ENCODE assay signal across 18 cellular contexts in the genomic region with DNA sequence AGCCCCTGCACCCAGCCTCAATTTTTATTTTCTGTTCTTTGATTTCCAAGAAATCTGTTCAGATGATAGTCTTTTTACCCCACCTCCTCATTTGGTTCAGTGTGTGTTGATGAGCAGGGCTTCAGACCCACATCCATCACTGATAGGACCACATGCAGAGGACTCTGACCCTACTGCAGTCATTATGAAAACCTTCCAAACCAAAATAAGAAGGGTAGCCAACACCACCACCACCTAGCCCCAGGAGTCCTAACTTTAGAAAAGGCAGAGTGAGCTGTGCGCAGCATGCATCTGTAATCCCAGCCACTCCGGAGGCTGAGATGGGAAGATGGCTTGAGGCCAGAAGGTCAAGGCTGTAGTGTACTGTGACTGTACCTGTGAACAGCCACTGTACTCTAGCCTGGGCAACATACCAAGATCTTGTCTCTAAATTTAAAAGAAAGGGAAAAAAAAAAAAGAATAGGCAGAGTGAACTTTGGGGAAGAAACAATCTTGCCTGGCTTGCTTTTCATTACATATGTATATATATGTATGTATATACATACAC. TPM values are rescaled to one million over a fixed set of nuclear protein-coding genes. Genes with fewer than 3 reads are reported as not detected.
DNase-seq lines count a peak whose midpoint lies in the region; ATAC-seq and TF ChIP-seq lines count a peak whose summit lies in the region.
"Had no signal": no experiment of that assay in that cellular context is flagged by ENCODE, and none has a peak within 500 bp of the region (broad histone marks: within the 10 kb centered on the region; RNA-seq: fewer than 3 reads in every experiment).

No MANE protein-coding gene starts in this region.

- no peak overlapping the region for H3K4me3 ChIP-seq in uterus
- H3K4me3 ChIP-seq: Peyer's patch had no signal

- H3K27me3 Mint-ChIP-seq in activated T-cell treated with anti-CD3 and anti-CD28 coated beads, Interleukin-2, amount 50 U/mL, for 72 hours (ENCODE audit: low read depth) = no peaks in the 10 kb centered on the region
- H3K27me3 Mint-ChIP-seq in activated T-helper 17 cell treated with anti-CD3 and anti-CD28 coated beads, Interleukin-2, amount 50 U/mL, for 72 hours = no peaks in the 10 kb centered on the region
- H3K27me3 Mint-ChIP-seq in stimulated activated naive B cell treated with anti-CD40 and anti-IgM and Interleukin-4, amounts not matched to agents 10 μg/mL and 1 μg/mL and 100 μg/mL, for 72 hours = no peaks in the 10 kb centered on the region
- H3K27me3 Mint-ChIP-seq: CD8-positive, alpha-beta memory T cell; IgD-negative memory B cell had no signal

- no peak overlapping the region for H3K27ac ChIP-seq in uterus
- H3K27ac ChIP-seq: Peyer's patch had no signal

- no peak for ATAC-seq in activated T-cell treated with anti-CD3 and anti-CD28 coated beads, Interleukin-2, amount 50 U/mL, for 72 hours (replicated peaks in 1 of 2)
- ATAC-seq in activated T-helper 17 cell treated with anti-CD3 and anti-CD28 coated beads, Interleukin-2, amount 50 U/mL, for 72 hours (replicated peaks) = no peak
- ATAC-seq in left lobe of liver = peak; percentile 86
- no peak for ATAC-seq in stimulated activated naive B cell treated with anti-CD40 and anti-IgM and Interleukin-4, amounts not matched to agents 10 μg/mL and 1 μg/mL and 100 μg/mL, for 72 hours (replicated peaks)

- H3K4me1 Mint-ChIP-seq in activated T-cell treated with anti-CD3 and anti-CD28 coated beads, Interleukin-2, amount 50 U/mL, for 72 hours (ENCODE audit: low read depth) = peaks cover 10% of the 10 kb centered on the region
- no peaks in the 10 kb centered on the region for H3K4me1 Mint-ChIP-seq in activated T-helper 17 cell treated with anti-CD3 and anti-CD28 coated beads, Interleukin-2, amount 50 U/mL, for 72 hours
- peaks cover 6 to 22% of the 10 kb centered on the region in 2 donors for H3K4me1 Mint-ChIP-seq in stimulated activated naive B cell treated with anti-CD40 and anti-IgM and Interleukin-4, amounts not matched to agents 10 μg/mL and 1 μg/mL and 100 μg/mL, for 72 hours
- H3K4me1 Mint-ChIP-seq: IgD-negative memory B cell had no signal

- TF ChIP-seq CTCF in uterus (IDR thresholded peaks at IDR 0.05) = no peak

- H3K36me3 Mint-ChIP-seq in activated T-cell treated with anti-CD3 and anti-CD28 coated beads, Interleukin-2, amount 50 U/mL, for 72 hours (ENCODE audit: insufficient read depth in 2 of 2) = peaks cover 2 to 12% of the 10 kb centered on the region in 2 donors
- H3K36me3 Mint-ChIP-seq in activated T-helper 17 cell treated with anti-CD3 and anti-CD28 coated beads, Interleukin-2, amount 50 U/mL, for 72 hours (ENCODE audit: low read depth) = peaks cover 84% of the 10 kb centered on the region
- H3K36me3 Mint-ChIP-seq in stimulated activated naive B cell treated with anti-CD40 and anti-IgM and Interleukin-4, amounts not matched to agents 10 μg/mL and 1 μg/mL and 100 μg/mL, for 72 hours = peaks cover 20 to 40% of the 10 kb centered on the region in 2 donors

- no peak for TF ChIP-seq POLR2A in uterus (IDR thresholded peaks at IDR 0.05)

- H3K27ac Mint-ChIP-seq in activated T-cell treated with anti-CD3 and anti-CD28 coated beads, Interleukin-2, amount 50 U/mL, for 72 hours = peak overlapping the region; percentile 40
- peak overlapping the region; percentile 62 for H3K27ac Mint-ChIP-seq in activated T-helper 17 cell treated with anti-CD3 and anti-CD28 coated beads, Interleukin-2, amount 50 U/mL, for 72 hours
- H3K27ac Mint-ChIP-seq in stimulated activated naive B cell treated with anti-CD40 and anti-IgM and Interleukin-4, amounts not matched to agents 10 μg/mL and 1 μg/mL and 100 μg/mL, for 72 hours = peak overlapping the region; percentile 57

- H3K36me3 ChIP-seq in uterus = no peaks in the 10 kb centered on the region

- no peaks in the 10 kb centered on the region for H3K4me1 ChIP-seq in uterus
- H3K4me1 ChIP-seq: Peyer's patch had no signal

- no peak for DNase-seq in activated T-cell treated with anti-CD3 and anti-CD28 coated beads, Interleukin-2, amount 50 U/mL, for 72 hours
- DNase-seq in activated T-cell treated with anti-CD3 and anti-CD28 coated beads, Interleukin-2, amount 50 U/mL, for 1 hour = no peak
- DNase-seq in left lobe of liver (ENCODE audit: low spot score) (peak; percentile 59), uterus (no peak)
- DNase-seq in stimulated activated naive B cell treated with anti-CD40 and anti-IgM and Interleukin-4, amounts not matched to agents 10 μg/mL and 1 μg/mL and 100 μg/mL, for 72 hours = no peak
- no peak for DNase-seq in stimulated activated CD4-positive, alpha-beta T cell treated with anti-CD3 and anti-CD28 coated beads, Interleukin-1b, Interleukin-23, amount 100 ng/mL, for 48 hours
- DNase-seq in activated CD4-positive, alpha-beta T cell treated with anti-CD3 and anti-CD28 coated beads for 1 hour = no peak
- DNase-seq: CD8-positive, alpha-beta memory T cell; DMS79 treated with DMSO at 0.1 percent for 48 hours; Kasumi-1; MM.1S; NCI-H1105; NCI-H1694; NCI-H510A treated with DMSO at 0.1 percent for 48 hours had no signal

- no peaks in the 10 kb centered on the region for H3K9me3 ChIP-seq in uterus
- H3K9me3 ChIP-seq: Peyer's patch had no signal

- H3K4me3 Mint-ChIP-seq in activated T-cell treated with anti-CD3 and anti-CD28 coated beads, Interleukin-2, amount 50 U/mL, for 72 hours = no peak overlapping the region
- no peak overlapping the region for H3K4me3 Mint-ChIP-seq in activated T-helper 17 cell treated with anti-CD3 and anti-CD28 coated beads, Interleukin-2, amount 50 U/mL, for 72 hours
- H3K4me3 Mint-ChIP-seq in stimulated activated naive B cell treated with anti-CD40 and anti-IgM and Interleukin-4, amounts not matched to agents 10 μg/mL and 1 μg/mL and 100 μg/mL, for 72 hours = no peak overlapping the region
- H3K4me3 Mint-ChIP-seq: CD8-positive, alpha-beta memory T cell; IgD-negative memory B cell had no signal

- H3K27me3 ChIP-seq in uterus = no peaks in the 10 kb centered on the region
- H3K27me3 ChIP-seq: Peyer's patch had no signal

- intact Hi-C loops in uterus (cut with DNase I; ENCODE audit: low total_unique reads) = no loop called here

- no peaks in the 10 kb centered on the region for H3K9me3 Mint-ChIP-seq in activated T-cell treated with anti-CD3 and anti-CD28 coated beads, Interleukin-2, amount 50 U/mL, for 72 hours
- no peaks in the 10 kb centered on the region for H3K9me3 Mint-ChIP-seq in activated T-helper 17 cell treated with anti-CD3 and anti-CD28 coated beads, Interleukin-2, amount 50 U/mL, for 72 hours
- no peaks in the 10 kb centered on the region for H3K9me3 Mint-ChIP-seq in stimulated activated naive B cell treated with anti-CD40 and anti-IgM and Interleukin-4, amounts not matched to agents 10 μg/mL and 1 μg/mL and 100 μg/mL, for 72 hours
- H3K9me3 Mint-ChIP-seq: CD8-positive, alpha-beta memory T cell; IgD-negative memory B cell had no signal

RNA-seq across cellular contexts. Expression of a gene that starts 13.0 kb away (rescaled TPM):
- 10 to 100 TPM; 24.6 to 25.8 TPM for total RNA-seq in activated T-cell treated with anti-CD3 and anti-CD28 coated beads, Interleukin-2, amount 50 U/mL, for 72 hours
- 10 to 100 TPM in 1 of 2 donors, 1 to 10 TPM in 1; 8.9 to 23.0 TPM for total RNA-seq in activated T-helper 17 cell treated with anti-CD3 and anti-CD28 coated beads, Interleukin-2, amount 50 U/mL, for 72 hours
- total RNA-seq in left lobe of liver (9.9 TPM), uterus (10 to 100 TPM in 3 of 4 donors, not detected in 1; 20.9 to 26.1 (median 24.5) TPM)

RNA-seq across cellular contexts. Expression of a gene that starts 27.3 kb away (rescaled TPM):
- total RNA-seq in activated T-cell treated with anti-CD3 and anti-CD28 coated beads, Interleukin-2, amount 50 U/mL, for 72 hours = 100 to 1,000 TPM; 129 to 162 TPM
- 100 to 1,000 TPM in 1 of 2 donors, 10 to 100 TPM in 1; 76.6 to 143 TPM for total RNA-seq in activated T-helper 17 cell treated with anti-CD3 and anti-CD28 coated beads, Interleukin-2, amount 50 U/mL, for 72 hours
- total RNA-seq in left lobe of liver (26.6 TPM), uterus (100 to 1,000 TPM in 1 of 4 donors, 10 to 100 TPM in 3; 44.5 to 109 (median 65.5) TPM)

RNA-seq across cellular contexts. Expression of a gene that starts 31.7 kb away (rescaled TPM):
- 1 to 10 TPM; 3.9 to 5.8 TPM for total RNA-seq in activated T-cell treated with anti-CD3 and anti-CD28 coated beads, Interleukin-2, amount 50 U/mL, for 72 hours
- total RNA-seq in activated T-helper 17 cell treated with anti-CD3 and anti-CD28 coated beads, Interleukin-2, amount 50 U/mL, for 72 hours = 1 to 10 TPM in 1 of 2 donors, under 1 TPM in 1; 0.69 to 9.7 TPM
- total RNA-seq in left lobe of liver (1.2 TPM), uterus (1 to 10 TPM; 1.2 to 5.5 (median 3.1) TPM)
- total RNA-seq: HT-29, Peyer's patch had no signal
